ENCODE assay signal across 20 cellular contexts in genomic region chr15:70580958-70581357, GRCh38.
DNase-seq lines count a peak whose midpoint lies in the region; ATAC-seq lines count a peak whose summit lies in the region.
"Had no signal": no experiment of that assay in that cellular context is flagged by ENCODE, and none has a peak within 500 bp of the region (broad histone marks: within the 10 kb centered on the region; RNA-seq: fewer than 3 reads in every experiment).

No MANE protein-coding gene starts in this region.

- peak; percentile 34 for DNase-seq in activated CD8-positive, alpha-beta memory T cell treated with anti-CD3 and anti-CD28 coated beads, Interleukin-2, amount 50 U/mL, for 48 hours
- DNase-seq in activated CD8-positive, alpha-beta memory T cell treated with anti-CD3 and anti-CD28 coated beads, Interleukin-2, amount 10 ng/mL, durations not matched to agents 7 days and 5 days = no peak
- DNase-seq in NOMO-1 treated with dmso at 0.1 percent for 144 hours (lab: John Stamatoyannopoulos, UW; ENCODE audit: unreplicated experiment) (peak; percentile 6), islet precursor cell (peak; percentile 14), occipital lobe (lab: John Stamatoyannopoulos, UW) (no peak), NCI-H526 treated with DMSO at 0.1 percent for 48 hours (lab: John Stamatoyannopoulos, UW) (no peak), left ventricle myocardium superior (no peak)
- DNase-seq: 8988T; Calu3; CD8-positive, alpha-beta memory T cell; DMS153; NCI-H1092; NCI-H1436; NCI-H1930; NCI-H2227 treated with DMSO at 0.1 percent for 48 hours; NCI-H510A; NCI-H748 treated with DMSO at 0.1 percent for 48 hours; OCI-M1; SW 1271 had no signal

- H3K27me3 Mint-ChIP-seq in activated CD8-positive, alpha-beta memory T cell treated with anti-CD3 and anti-CD28 coated beads, Interleukin-2, amount 10 ng/mL, durations not matched to agents 7 days and 5 days = peaks cover 30% of the 10 kb centered on the region

- H3K27ac Mint-ChIP-seq in activated CD8-positive, alpha-beta memory T cell treated with anti-CD3 and anti-CD28 coated beads, Interleukin-2, amount 10 ng/mL, durations not matched to agents 7 days and 5 days = no peak overlapping the region
- H3K27ac Mint-ChIP-seq: CD8-positive, alpha-beta memory T cell had no signal

- no peak for ATAC-seq in activated CD8-positive, alpha-beta memory T cell treated with anti-CD3 and anti-CD28 coated beads, Interleukin-2, amount 10 ng/mL, durations not matched to agents 7 days and 5 days
- no peak for ATAC-seq in activated CD4-positive, CD25-positive, alpha-beta regulatory T cell treated with anti-CD3 and anti-CD28 coated beads, Interleukin-2, amount 50 U/mL, for 24 hours
- no peak for ATAC-seq in left ventricle myocardium superior

- H3K4me1 Mint-ChIP-seq in activated CD8-positive, alpha-beta memory T cell treated with anti-CD3 and anti-CD28 coated beads, Interleukin-2, amount 10 ng/mL, durations not matched to agents 7 days and 5 days = peaks cover 3% of the 10 kb centered on the region

- no peaks in the 10 kb centered on the region for H3K36me3 Mint-ChIP-seq in activated CD8-positive, alpha-beta memory T cell treated with anti-CD3 and anti-CD28 coated beads, Interleukin-2, amount 10 ng/mL, durations not matched to agents 7 days and 5 days
- H3K36me3 Mint-ChIP-seq: CD8-positive, alpha-beta memory T cell had no signal

- no peaks in the 10 kb centered on the region for H3K9me3 Mint-ChIP-seq in activated CD8-positive, alpha-beta memory T cell treated with anti-CD3 and anti-CD28 coated beads, Interleukin-2, amount 10 ng/mL, durations not matched to agents 7 days and 5 days (ENCODE audit: low read depth)
- H3K9me3 Mint-ChIP-seq: CD8-positive, alpha-beta memory T cell had no signal

- CTCF ChIA-PET in activated CD8-positive, alpha-beta memory T cell treated with anti-CD3 and anti-CD28 coated beads, Interleukin-2, amount 10 ng/mL, durations not matched to agents 7 days and 5 days (lab: Charles Lee) = no interaction called here

- intact Hi-C loops in left ventricle myocardium superior (cut with micrococcal nuclease) = no loop called here

- H3K4me3 Mint-ChIP-seq in activated CD8-positive, alpha-beta memory T cell treated with anti-CD3 and anti-CD28 coated beads, Interleukin-2, amount 10 ng/mL, durations not matched to agents 7 days and 5 days = no peak overlapping the region
- H3K4me3 Mint-ChIP-seq: CD8-positive, alpha-beta memory T cell had no signal

Comparison
In these comparisons a context has a peak if more than half of its experiments do, and no peak if none do; other contexts are left out.
1. DNase-seq: peak in activated CD8-positive, alpha-beta memory T cell treated with anti-CD3 and anti-CD28 coated beads, Interleukin-2, amount 50 U/mL, for 48 hours (single experiment), NOMO-1 treated with dmso at 0.1 percent for 144 hours (single experiment) and islet precursor cell (single experiment); none in activated CD8-positive, alpha-beta memory T cell treated with anti-CD3 and anti-CD28 coated beads, Interleukin-2, amount 10 ng/mL, durations not matched to agents 7 days and 5 days (single experiment), occipital lobe (single experiment), NCI-H526 treated with DMSO at 0.1 percent for 48 hours (single experiment) and left ventricle myocardium superior (single experiment).